ENCODE assay signal across 9 cellular contexts in the genomic region with DNA sequence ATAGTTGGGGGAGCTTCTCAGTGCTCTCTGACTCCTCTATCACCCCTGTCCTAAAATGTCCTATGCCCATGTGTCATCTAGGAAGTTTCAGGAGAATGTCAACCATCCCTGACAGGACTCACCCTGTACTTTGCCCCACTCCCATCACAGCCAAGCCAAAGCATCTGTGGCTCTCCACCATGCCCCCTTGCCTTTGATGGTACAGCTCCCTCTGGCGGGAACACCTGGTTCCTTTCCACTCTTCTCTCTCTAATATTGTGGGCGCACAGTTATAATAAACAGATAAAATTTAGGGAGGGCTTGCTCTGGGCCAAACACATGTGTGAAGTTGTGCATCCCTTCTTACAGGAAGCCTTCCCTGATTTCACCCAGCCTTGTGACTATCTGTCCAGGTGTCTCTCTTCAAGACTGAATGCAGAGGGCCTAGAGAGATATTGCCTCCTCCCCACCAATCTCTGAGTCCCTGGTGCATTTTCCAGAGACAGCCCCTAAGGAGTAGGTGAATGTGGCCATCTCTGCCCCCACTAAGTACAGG.
DNase-seq lines count a peak whose midpoint lies in the region; ATAC-seq and TF ChIP-seq lines count a peak whose summit lies in the region.
"Had no signal": no experiment of that assay in that cellular context is flagged by ENCODE, and none has a peak within 500 bp of the region (broad histone marks: within the 10 kb centered on the region; RNA-seq: fewer than 3 reads in every experiment).

No MANE protein-coding gene starts in this region.

- no peak overlapping the region for H4K91ac ChIP-seq in H9 (ENCODE audit: insufficient read length, low read depth, low read length)

- no peak overlapping the region for H3K4me3 ChIP-seq in liver (ENCODE audit: low read depth in 1 of 3, low read length in 3 of 3)

- no peak overlapping the region for H3T11ph ChIP-seq in H9 (ENCODE audit: low read length)

- no peak overlapping the region for H3K14ac ChIP-seq in H9 (ENCODE audit: insufficient read depth, low read length)

- TF ChIP-seq RAD21 in liver (IDR thresholded peaks at IDR 0.05): peak; percentile 27 to 72

- no peak overlapping the region for H3K4ac ChIP-seq in H9 (ENCODE audit: low read depth, low read length)

- no peak overlapping the region for H2BK5ac ChIP-seq in H9 (ENCODE audit: insufficient read length, low read length)

- WGBS in H9 (ENCODE audit: extremely low coverage, insufficient read length, low lambda C conversion rate): no CpG with 5 or more reads among the region's 2 CpGs
- 84% methylated on average over 2 of the region's 2 CpGs for WGBS in liver

- H3K9ac ChIP-seq in H9 (ENCODE audit: extremely low read depth, insufficient read length, low read length) (no peak overlapping the region), liver (ENCODE audit: low read depth in 1 of 2, low read length in 2 of 2) (no peak overlapping the region)

- no peaks in the 10 kb centered on the region for H3K9me3 Mint-ChIP-seq in H9
- H3K9me3 Mint-ChIP-seq: stimulated activated naive CD8-positive, alpha-beta T cell treated with anti-CD3 and anti-CD28 coated beads, Interleukin-15, Interleukin-2, amounts not matched to agents 100 ng/mL and 50 ng/mL, for 24 hours had no signal

- no peak overlapping the region for H2BK120ac ChIP-seq in H9 (ENCODE audit: low read depth, low read length, poor library complexity, severe bottlenecking)

- H2AK5ac ChIP-seq in H9 (ENCODE audit: insufficient read length, low read length): no peak overlapping the region

- peaks cover 5% of the 10 kb centered on the region for H3K23me2 ChIP-seq in H9 (ENCODE audit: insufficient read length, low read depth, low read length, poor library complexity, severe bottlenecking)

- H3K79me1 ChIP-seq in H9 (ENCODE audit: insufficient read depth, low read depth, low read length, poor library complexity, severe bottlenecking): no peaks in the 10 kb centered on the region

- H4K20me1 ChIP-seq in H9 (ENCODE audit: control insufficient read depth, insufficient read depth, insufficient read length): no peaks in the 10 kb centered on the region

- H3K4me1 Mint-ChIP-seq in H9: peaks cover 8 to 9% of the 10 kb centered on the region in 2 experiments

- no peak for ATAC-seq in HG03045 (IDR thresholded peaks at IDR 0.05; ENCODE audit: unreplicated experiment)
- no peak for ATAC-seq in esophagus mucosa

- no peaks in the 10 kb centered on the region for H3K79me2 ChIP-seq in H9 (ENCODE audit: insufficient read depth, low read length)

- no peak overlapping the region for H3K4me2 ChIP-seq in H9 (ENCODE audit: insufficient read depth, insufficient read length, low read length)

- no peak overlapping the region for H2AFZ ChIP-seq in H9 (ENCODE audit: low read length)

- H3K4me1 ChIP-seq in H9 (ENCODE audit: insufficient read depth, low read length): no peaks in the 10 kb centered on the region
- H3K4me1 ChIP-seq in liver (ENCODE audit: control insufficient read depth in 4 of 4, insufficient read depth in 4 of 4, low read length in 3 of 4): peaks cover 0 to 4% (median 0%) of the 10 kb centered on the region in 4 donors

- no peak overlapping the region for H2BK20ac ChIP-seq in H9 (ENCODE audit: low read depth, low read length, poor library complexity, severe bottlenecking)

- no peak overlapping the region for H3K56ac ChIP-seq in H9 (ENCODE audit: insufficient read length, low read depth, low read length)

- no peak overlapping the region for H4K8ac ChIP-seq in H9 (replicated peaks; ENCODE audit: insufficient read length, low read depth, low read length)

- H2BK15ac ChIP-seq in H9 (ENCODE audit: low read depth, low read length): no peak overlapping the region

- TF ChIP-seq CTCF in H9 (conservative IDR thresholded peaks at IDR 0.05) (peak; percentile 80), liver (IDR thresholded peaks at IDR 0.05; ENCODE audit: low read depth, low read length, missing input control) (peak; percentile 24)

- peaks cover 77% of the 10 kb centered on the region for H3K27me3 Mint-ChIP-seq in H9 (ENCODE audit: low read depth)

- H3K4me3 Mint-ChIP-seq in H9: no peak overlapping the region
- H3K4me3 Mint-ChIP-seq: stimulated activated naive CD8-positive, alpha-beta T cell treated with anti-CD3 and anti-CD28 coated beads, Interleukin-15, Interleukin-2, amounts not matched to agents 100 ng/mL and 50 ng/mL, for 24 hours had no signal

- DNase-seq in DMS53 (lab: John Stamatoyannopoulos, UW) (peak; percentile 46), DMS53 treated with DMSO at 0.1 percent for 48 hours (lab: John Stamatoyannopoulos, UW; ENCODE audit: unreplicated experiment) (no peak), H9 (peak; percentile 61), T follicular helper cell (ENCODE audit: low read depth) (peak; percentile 10), SIG-M5 (lab: John Stamatoyannopoulos, UW) (no peak)

- no peak overlapping the region for H2BK12ac ChIP-seq in H9 (ENCODE audit: insufficient read length, low read depth, low read length)

- H3K36me3 ChIP-seq in liver (ENCODE audit: control insufficient read depth in 4 of 4, insufficient read depth in 3 of 4, low read depth in 1 of 4, low read length in 3 of 4): no peaks in the 10 kb centered on the region

- H3K27me3 ChIP-seq in H9 (ENCODE audit: insufficient read depth, low read length) (peaks cover 3% of the 10 kb centered on the region; the same call in 1 of the 2 replicates), liver (ENCODE audit: control insufficient read depth in 4 of 4, insufficient read depth in 4 of 4, low read length in 3 of 4) (peaks cover 0 to 8% (median 4%) of the 10 kb centered on the region in 4 donors)

- H3K27ac Mint-ChIP-seq in H9: no peak overlapping the region
- H3K27ac Mint-ChIP-seq: stimulated activated naive CD8-positive, alpha-beta T cell treated with anti-CD3 and anti-CD28 coated beads, Interleukin-15, Interleukin-2, amounts not matched to agents 100 ng/mL and 50 ng/mL, for 24 hours had no signal

- H3K36me3 Mint-ChIP-seq in H9 (ENCODE audit: insufficient read depth in 1 of 3, low read depth in 3 of 3): no peaks in the 10 kb centered on the region

- no peak overlapping the region for H3K18ac ChIP-seq in H9 (ENCODE audit: insufficient read length, low read depth, low read length)

- no peak overlapping the region for H3K23ac ChIP-seq in H9 (ENCODE audit: insufficient read length, low read depth, low read length)

- H4K5ac ChIP-seq in H9 (ENCODE audit: insufficient read length, low read depth, low read length): no peak overlapping the region

- H3K9me3 ChIP-seq in H9 (ENCODE audit: control insufficient read depth, low read depth, low read length) (no peaks in the 10 kb centered on the region), liver (ENCODE audit: control insufficient read depth in 4 of 4, low read length in 3 of 4) (no peaks in the 10 kb centered on the region)

- H3K27ac ChIP-seq in H9 (ENCODE audit: insufficient read length, low read depth, low read length) (no peak overlapping the region), liver (ENCODE audit: low read depth in 1 of 2, low read length in 2 of 2) (no peak overlapping the region)

TF ChIP-seq in liver, 16 proteins besides CTCF, POLR2A, EP300 and RAD21:
- TF ChIP-seq HNF4A (conservative IDR thresholded peaks at IDR 0.05): peak in 1 of 2 donors; percentile 49
- no peak for TF ChIP-seq FOXA1 (IDR thresholded peaks at IDR 0.05)
TF ChIP-seq in liver: peak in this region for 1.

Comparison
In these comparisons a context has a peak if more than half of its experiments do, and no peak if none do; other contexts are left out.
1. DNase-seq: peak in DMS53 (single experiment), H9 (single experiment) and T follicular helper cell (single experiment); none in DMS53 treated with DMSO at 0.1 percent for 48 hours (single experiment) and SIG-M5 (single experiment).